ENCODE assay signal across 8 cellular contexts in the genomic region with DNA sequence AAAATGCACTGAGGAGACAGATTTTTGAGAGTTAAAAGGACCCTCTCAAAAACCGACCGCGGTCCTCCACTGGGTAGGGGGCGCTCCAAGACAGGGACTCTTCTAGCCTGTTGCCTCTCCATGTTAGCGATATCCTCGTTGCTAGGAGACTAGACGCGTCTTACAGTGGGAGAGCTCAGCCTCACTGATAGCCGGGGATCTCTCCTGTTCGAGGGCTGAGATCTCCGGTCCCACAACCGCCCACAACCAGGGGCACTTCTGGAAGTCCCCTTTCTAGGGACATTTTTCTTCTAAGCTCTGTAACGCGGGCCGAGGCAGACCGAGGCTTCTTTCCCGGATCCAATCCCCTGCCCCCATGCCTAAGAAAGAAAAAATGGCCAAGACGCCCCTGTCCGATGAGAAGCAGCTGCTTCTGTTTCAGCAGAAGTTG. TPM values are rescaled to one million over a fixed set of nuclear protein-coding genes. Genes with fewer than 3 reads are reported as not detected.
A peak's percentile ranks its signal among the peaks of the same experiment; 100 is the strongest.
DNase-seq lines count a peak whose midpoint lies in the region; ATAC-seq and TF ChIP-seq lines count a peak whose summit lies in the region.

No MANE protein-coding gene starts in this region.

- peak; percentile 99 for ATAC-seq in DND-41 (ENCODE audit: insufficient read depth, low read depth)
- peak; percentile 100 for ATAC-seq in WTC11
- ATAC-seq in GM21447 (IDR thresholded peaks at IDR 0.05; ENCODE audit: unreplicated experiment), result no peak

- peak overlapping the region; percentile 72 for H3K4me2 ChIP-seq in DND-41 (ENCODE audit: insufficient read depth, low read length)
- H3K4me2 ChIP-seq in mammary epithelial cell (ENCODE audit: insufficient read depth, low read depth, low read length), result peak overlapping the region; percentile 83

- H3K9ac ChIP-seq in DND-41 (ENCODE audit: low read depth, low read length), result no peak overlapping the region
- H3K9ac ChIP-seq in mammary epithelial cell (ENCODE audit: insufficient read depth, low read length), result no peak overlapping the region

- DNase-seq in DND-41 (peak; percentile 79), HFFc6 (peak; percentile 75), NCI-H187 (lab: John Stamatoyannopoulos, UW) (peak; percentile 27 to 31), WTC11 (ENCODE audit: low spot score) (peak; percentile 92), mammary epithelial cell (peak; percentile 51), islet precursor cell (peak; percentile 95)
- DNase-seq in stimulated activated CD4-positive, alpha-beta T cell treated with anti-CD3 and anti-CD28 coated beads, Interleukin-12 subunit alpha, Interleukin-12 subunit beta, amount 100 ng/mL, for 48 hours (ENCODE audit: low read depth in 2 of 3, low spot score in 1 of 3), result peak; percentile 68 to 90 (median 77)

- WGBS in mammary epithelial cell (ENCODE audit: low coverage, missing lambda C conversion rate), result 2% methylated on average over 13 of the region's 19 CpGs

- H3K4me3 ChIP-seq in DND-41 (ENCODE audit: low read depth in 1 of 2, low read length in 2 of 2) (peak overlapping the region in 1 of 2 experiments; percentile 51; a peak in 2 of 4 replicates), mammary epithelial cell (replicated peaks in 1 of 3; ENCODE audit: insufficient read depth in 1 of 3, low read depth in 2 of 3, low read length in 3 of 3) (peak overlapping the region; percentile 34 to 43 (median 34))

- CTCF ChIA-PET in WTC11 (lab: Charles Lee) (interaction anchor here (0.6 to 9.4 kb wide), 40 partner anchors 9 to 285 kb away, joined by 3 to 126 read pairs (median 5); a partner anchor contains a TSS), mammary epithelial cell (lab: Charles Lee; ENCODE audit: low non-redundant PET) (interaction anchor here (0.6 kb wide), 1 partner anchor 13 kb away, joined by 3 read pairs; no protein-coding TSS in a partner anchor)

- H3K79me2 ChIP-seq in DND-41 (ENCODE audit: insufficient read depth, low read length) (no peaks in the 10 kb centered on the region), mammary epithelial cell (ENCODE audit: insufficient read depth, low read length) (no peaks in the 10 kb centered on the region)

- no peak overlapping the region for H3K27ac ChIP-seq in DND-41 (ENCODE audit: low read length)
- H3K27ac ChIP-seq in mammary epithelial cell (ENCODE audit: insufficient read depth, low read depth, low read length), result no peak overlapping the region

- H3K36me3 Mint-ChIP-seq in HFFc6 (ENCODE audit: low read depth) (no peaks in the 10 kb centered on the region), WTC11 (no peaks in the 10 kb centered on the region)

- dilution Hi-C loops in mammary epithelial cell (cut with HindIII; ENCODE audit: low sequenced_read_pairs), result no loop called here

- peaks cover 7% of the 10 kb centered on the region; the same call in 1 of the 2 replicates for H3K27me3 Mint-ChIP-seq in HFFc6 (ENCODE audit: insufficient read depth)
- peaks cover 14% of the 10 kb centered on the region for H3K27me3 Mint-ChIP-seq in WTC11 (ENCODE audit: low read depth)

- no peaks in the 10 kb centered on the region for H4K20me1 ChIP-seq in DND-41 (ENCODE audit: insufficient read depth, low read length)
- H4K20me1 ChIP-seq in mammary epithelial cell (ENCODE audit: insufficient read depth, low read length), result no peaks in the 10 kb centered on the region

- intact Hi-C loops in mammary epithelial cell (cut with micrococcal nuclease), result no loop called here

- peak; percentile 71 for TF ChIP-seq CTCF in DND-41 (IDR thresholded peaks at IDR 0.05; ENCODE audit: borderline replicate concordance, extremely low read depth, low read length, poor library complexity, severe bottlenecking)
- peak; percentile 76 for TF ChIP-seq CTCF in HFFc6 (IDR thresholded peaks at IDR 0.05)
- TF ChIP-seq CTCF in WTC11 (IDR thresholded peaks at IDR 0.05), result peak; percentile 45; the same call in 1 of the 2 replicates
- TF ChIP-seq CTCF in mammary epithelial cell (conservative IDR thresholded peaks at IDR 0.05 in 1 of 2, IDR thresholded peaks at IDR 0.05 in 1 of 2; ENCODE audit: extremely low read depth in 1 of 2, insufficient read depth in 1 of 2, low read depth in 1 of 2, low read length in 2 of 2), result peak; percentile 47 to 59

- peaks cover 14% of the 10 kb centered on the region for H3K4me1 Mint-ChIP-seq in HFFc6 (ENCODE audit: low read depth)
- 0 out of 2 replicates have a peak, but pooled peaks cover 3% of the 10 kb centered on the region for H3K4me1 Mint-ChIP-seq in WTC11

- no peaks in the 10 kb centered on the region for H3K36me3 ChIP-seq in DND-41 (ENCODE audit: insufficient read depth, low read length)
- H3K36me3 ChIP-seq in mammary epithelial cell (ENCODE audit: insufficient read depth, low read length), result no peaks in the 10 kb centered on the region

- H3K9me3 ChIP-seq in DND-41 (ENCODE audit: insufficient read depth, low read length, severe bottlenecking) (no peaks in the 10 kb centered on the region), mammary epithelial cell (replicated peaks; ENCODE audit: insufficient read depth, low read length) (no peaks in the 10 kb centered on the region)

- no TSS peak for BruUV-seq in mammary epithelial cell (replicated peaks; lab: Mats Ljungman, UMichigan)

- H2AFZ ChIP-seq in DND-41 (ENCODE audit: low read depth, low read length) (peak overlapping the region; percentile 73), mammary epithelial cell (ENCODE audit: low read depth, low read length) (peak overlapping the region; percentile 92)

- in situ Hi-C loops in mammary epithelial cell (cut with MboI; ENCODE audit: low sequenced_read_pairs in 2 of 2), result no loop called here

- H3K4me3 Mint-ChIP-seq in HFFc6 (peak overlapping the region; percentile 84), WTC11 (peak overlapping the region; percentile 65)

- H3K27ac Mint-ChIP-seq in HFFc6, result peak overlapping the region; percentile 53; the same call in 1 of the 2 replicates
- no peak overlapping the region for H3K27ac Mint-ChIP-seq in WTC11

- H3K27me3 ChIP-seq in DND-41 (ENCODE audit: insufficient read depth, low read length, poor library complexity), result peaks cover 4% of the 10 kb centered on the region
- H3K27me3 ChIP-seq in mammary epithelial cell (ENCODE audit: insufficient read depth, low read length), result no peaks in the 10 kb centered on the region

- POLR2A ChIA-PET in WTC11 (lab: Charles Lee), result no interaction called here

- no peaks in the 10 kb centered on the region for H3K9me3 Mint-ChIP-seq in HFFc6
- H3K9me3 Mint-ChIP-seq in WTC11, result no peaks in the 10 kb centered on the region

- H3K4me1 ChIP-seq in DND-41 (ENCODE audit: insufficient read depth, low read length) (peaks cover 8% of the 10 kb centered on the region), mammary epithelial cell (ENCODE audit: insufficient read depth, low read length) (no peaks in the 10 kb centered on the region)

TF ChIP-seq in WTC11, 78 proteins besides CTCF, POLR2A, EP300 and RAD21:
- TF ChIP-seq OVOL2 (CRISPR knock-in tag; IDR thresholded peaks at IDR 0.05; ENCODE audit: borderline replicate concordance) (no peak), NR2C2 (CRISPR knock-in tag; IDR thresholded peaks at IDR 0.05) (no peak), TEAD1 (CRISPR knock-in tag; IDR thresholded peaks at IDR 0.05) (no peak), GRHL2 (CRISPR knock-in tag; IDR thresholded peaks at IDR 0.05; ENCODE audit: insufficient replicate concordance, severe bottlenecking) (no peak), EMX1 (CRISPR knock-in tag; IDR thresholded peaks at IDR 0.05) (no peak), HMGA2 (CRISPR knock-in tag; IDR thresholded peaks at IDR 0.05) (peak; percentile 4; the same call in 1 of the 2 replicates)

RNA-seq across cellular contexts. Expression of a gene that starts 21.3 kb away (rescaled TPM):
- total RNA-seq in HFFc6 (2021; fragmentation: NEBNext Ultra II Directional; extraction: Animal tissue kit (Norgen Biotek cat#: 25700)), result 100 to 1,000 TPM in 2 of 6 experiments, 10 to 100 TPM in 4; 59.2 to 117 (median 70.8) TPM
- total RNA-seq in WTC11 (2021) (54.7 to 64.5 TPM (median 62.9 TPM) in 3 replicates), mammary epithelial cell (10 to 100 TPM in 1 of 2 donors, 1 to 10 TPM in 1; 5.2 to 11.4 TPM)
- 19.6 TPM for polyA plus RNA-seq in mammary epithelial cell
- 51.6 TPM for polyA minus RNA-seq in mammary epithelial cell

RNA-seq across cellular contexts. Expression of a gene that starts 38.3 kb away (rescaled TPM):
- total RNA-seq in HFFc6 (2021; fragmentation: NEBNext Ultra II Directional; extraction: Animal tissue kit (Norgen Biotek cat#: 25700)), result under 1 TPM in 4 of 6 experiments, not detected in 2; 0.12 to 0.68 (median 0.18) TPM
- total RNA-seq in WTC11 (2021) (7.6 to 9.1 TPM (median 8.5 TPM) in 3 replicates), mammary epithelial cell (under 1 TPM; 0.17 to 0.68 TPM)
- 0.37 TPM for polyA plus RNA-seq in mammary epithelial cell
- not detected for polyA minus RNA-seq in mammary epithelial cell

RNA-seq across cellular contexts. Expression of a gene that starts 52.0 kb away (rescaled TPM):
- 10 to 100 TPM; 57.4 to 84.1 (median 69.8) TPM for total RNA-seq in HFFc6 (2021; fragmentation: NEBNext Ultra II Directional; extraction: Animal tissue kit (Norgen Biotek cat#: 25700))
- 91.1 to 107 TPM (median 93.4 TPM) in 3 replicates for total RNA-seq in WTC11 (2021)
- total RNA-seq in mammary epithelial cell, result 10 to 100 TPM; 28.2 to 71.9 TPM
- polyA plus RNA-seq in mammary epithelial cell, result 53.4 TPM
- polyA minus RNA-seq in mammary epithelial cell, result 137 TPM

RNA-seq across cellular contexts. Expression of a gene that starts 53.3 kb away (rescaled TPM):
- 100 to 1,000 TPM; 186 to 213 (median 203) TPM for total RNA-seq in HFFc6 (2021; fragmentation: NEBNext Ultra II Directional; extraction: Animal tissue kit (Norgen Biotek cat#: 25700))
- total RNA-seq in WTC11 (2021) (238 to 256 TPM (median 248 TPM) in 3 replicates), mammary epithelial cell (100 to 1,000 TPM in 1 of 2 donors, 10 to 100 TPM in 1; 87.9 to 201 TPM)
- 200 TPM for polyA plus RNA-seq in mammary epithelial cell
- 258 TPM for polyA minus RNA-seq in mammary epithelial cell

Comparison
In these comparisons a context has a peak if more than half of its experiments do, and no peak if none do; other contexts are left out.
1. DNase-seq: peak in every context shown above with its lines; median percentile 95 in islet precursor cell; 92 in WTC11; 79 in DND-41; 77 in stimulated activated CD4-positive, alpha-beta T cell treated with anti-CD3 and anti-CD28 coated beads, Interleukin-12 subunit alpha, Interleukin-12 subunit beta, amount 100 ng/mL, for 48 hours; 75 in HFFc6; 51 in mammary epithelial cell; 29 in NCI-H187.